ENCODE assay signal across 9 cellular contexts in the genomic region with DNA sequence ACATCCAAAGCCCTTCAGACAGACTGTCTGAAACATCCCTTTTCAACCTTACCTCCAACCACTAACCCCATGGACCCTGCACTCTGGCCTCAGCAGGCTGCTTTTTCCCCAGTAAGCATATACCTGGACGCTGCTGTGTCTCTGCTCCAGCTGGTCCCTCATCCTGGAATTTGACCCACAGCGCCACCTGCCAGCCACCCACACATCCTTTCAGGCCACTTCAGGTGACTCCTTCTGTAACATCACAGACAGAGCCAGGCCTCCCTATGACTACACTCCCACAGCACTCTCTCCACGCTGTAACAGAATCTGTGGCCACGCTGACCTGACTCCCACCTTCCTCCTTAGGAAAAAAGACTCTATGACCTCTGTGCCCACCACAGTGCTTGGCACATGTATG. TPM values are rescaled to one million over a fixed set of nuclear protein-coding genes. Genes with fewer than 3 reads are reported as not detected.
A peak's percentile ranks its signal among the peaks of the same experiment; 100 is the strongest.
DNase-seq lines count a peak whose midpoint lies in the region; ATAC-seq and TF ChIP-seq lines count a peak whose summit lies in the region.
"Had no signal": no experiment of that assay in that cellular context is flagged by ENCODE, and none has a peak within 500 bp of the region (broad histone marks: within the 10 kb centered on the region; RNA-seq: fewer than 3 reads in every experiment).

No MANE protein-coding gene starts in this region.

- no peak for ATAC-seq in activated CD8-positive, alpha-beta T cell treated with anti-CD3 and anti-CD28 coated beads for 36 hours
- ATAC-seq in GM18907 (IDR thresholded peaks at IDR 0.05; ENCODE audit: unreplicated experiment): no peak

- no peaks in the 10 kb centered on the region for H3K9me3 Mint-ChIP-seq in activated naive CD4-positive, alpha-beta T cell treated with anti-CD3 and anti-CD28 coated beads, Interleukin-2, amount 50 U/mL, for 24 hours
- no peaks in the 10 kb centered on the region for H3K9me3 Mint-ChIP-seq in activated CD8-positive, alpha-beta T cell treated with anti-CD3 and anti-CD28 coated beads for 36 hours
- H3K9me3 Mint-ChIP-seq in type B pancreatic cell: no peaks in the 10 kb centered on the region

- CTCF ChIA-PET in activated CD8-positive, alpha-beta T cell treated with anti-CD3 and anti-CD28 coated beads for 36 hours (lab: Charles Lee): interaction anchor here (1.2 to 1.3 kb wide), 2 partner anchors 15 to 51 kb away, joined by 3 to 4 read pairs; no protein-coding TSS in a partner anchor

- peaks cover 3% of the 10 kb centered on the region for H3K36me3 Mint-ChIP-seq in activated naive CD4-positive, alpha-beta T cell treated with anti-CD3 and anti-CD28 coated beads, Interleukin-2, amount 50 U/mL, for 24 hours
- peaks cover 75% of the 10 kb centered on the region for H3K36me3 Mint-ChIP-seq in activated CD8-positive, alpha-beta T cell treated with anti-CD3 and anti-CD28 coated beads for 36 hours (ENCODE audit: low read depth)
- H3K36me3 Mint-ChIP-seq in type B pancreatic cell: peaks cover 33% of the 10 kb centered on the region

- H3K4me3 Mint-ChIP-seq in activated naive CD4-positive, alpha-beta T cell treated with anti-CD3 and anti-CD28 coated beads, Interleukin-2, amount 50 U/mL, for 24 hours: peak overlapping the region; percentile 13
- H3K4me3 Mint-ChIP-seq in activated CD8-positive, alpha-beta T cell treated with anti-CD3 and anti-CD28 coated beads for 36 hours: peak overlapping the region; percentile 88
- peak overlapping the region; percentile 7 for H3K4me3 Mint-ChIP-seq in type B pancreatic cell

- TF ChIP-seq CTCF in activated CD8-positive, alpha-beta T cell treated with anti-CD3 and anti-CD28 coated beads for 36 hours (IDR thresholded peaks at IDR 0.05): no peak
- TF ChIP-seq CTCF in type B pancreatic cell (conservative IDR thresholded peaks at IDR 0.05): peak; percentile 36

- peak overlapping the region; percentile 77 for H3K27ac Mint-ChIP-seq in activated naive CD4-positive, alpha-beta T cell treated with anti-CD3 and anti-CD28 coated beads, Interleukin-2, amount 50 U/mL, for 24 hours
- peak overlapping the region; percentile 72 for H3K27ac Mint-ChIP-seq in activated CD8-positive, alpha-beta T cell treated with anti-CD3 and anti-CD28 coated beads for 36 hours
- peak overlapping the region; percentile 56 for H3K27ac Mint-ChIP-seq in type B pancreatic cell

- POLR2A ChIA-PET in activated CD8-positive, alpha-beta T cell treated with anti-CD3 and anti-CD28 coated beads for 36 hours (lab: Charles Lee): interaction anchor here (5.2 kb wide), 1 partner anchor 32 kb away, joined by 30 read pairs; no protein-coding TSS in a partner anchor

- DNase-seq in activated naive CD4-positive, alpha-beta T cell treated with Interleukin-2 at 50 U/mL for 16 hours: no peak
- no peak for DNase-seq in activated CD8-positive, alpha-beta T cell treated with anti-CD3 and anti-CD28 coated beads for 36 hours
- DNase-seq in iPS-NIHi11 (ENCODE audit: low spot score) (peak; percentile 58), type B pancreatic cell (ENCODE audit: extremely low spot score, unreplicated experiment) (no peak), HPDE6-E6E7 (ENCODE audit: extremely low spot score) (no peak), CD1c-positive myeloid dendritic cell (ENCODE audit: extremely low spot score) (no peak)
- DNase-seq: cerebellar nuclear complex had no signal

- intact Hi-C loops in activated CD8-positive, alpha-beta T cell treated with anti-CD3 and anti-CD28 coated beads for 36 hours (cut with micrococcal nuclease): no loop called here

- H3K4me1 Mint-ChIP-seq in activated naive CD4-positive, alpha-beta T cell treated with anti-CD3 and anti-CD28 coated beads, Interleukin-2, amount 50 U/mL, for 24 hours: peaks cover 77% of the 10 kb centered on the region
- H3K4me1 Mint-ChIP-seq in activated CD8-positive, alpha-beta T cell treated with anti-CD3 and anti-CD28 coated beads for 36 hours (ENCODE audit: low read depth): peaks cover 72% of the 10 kb centered on the region
- peaks cover 53% of the 10 kb centered on the region for H3K4me1 Mint-ChIP-seq in type B pancreatic cell (ENCODE audit: unreplicated experiment)

- no peaks in the 10 kb centered on the region for H3K27me3 Mint-ChIP-seq in activated naive CD4-positive, alpha-beta T cell treated with anti-CD3 and anti-CD28 coated beads, Interleukin-2, amount 50 U/mL, for 24 hours
- H3K27me3 Mint-ChIP-seq in activated CD8-positive, alpha-beta T cell treated with anti-CD3 and anti-CD28 coated beads for 36 hours: no peaks in the 10 kb centered on the region
- no peaks in the 10 kb centered on the region for H3K27me3 Mint-ChIP-seq in type B pancreatic cell

RNA-seq across cellular contexts. Expression of gene MGAT1, which starts 3.4 kb away (rescaled TPM):
- total RNA-seq in activated CD8-positive, alpha-beta T cell treated with anti-CD3 and anti-CD28 coated beads for 36 hours: 100 to 1,000 TPM; 161 to 171 TPM
- total RNA-seq in type B pancreatic cell (ENCODE audit: low replicate concordance): 74.8 and 93.4 TPM in 2 replicates

RNA-seq across cellular contexts. Expression of gene OR2Y1, which starts 59.3 kb away (rescaled TPM):
- not detected for total RNA-seq in activated CD8-positive, alpha-beta T cell treated with anti-CD3 and anti-CD28 coated beads for 36 hours
- not detected in 2 replicates for total RNA-seq in type B pancreatic cell (ENCODE audit: low replicate concordance)

Comparison
In these comparisons a context has a peak if more than half of its experiments do, and no peak if none do; other contexts are left out.
1. H3K4me3 Mint-ChIP-seq: peak in every context shown above with its lines; median percentile 88 in activated CD8-positive, alpha-beta T cell treated with anti-CD3 and anti-CD28 coated beads for 36 hours; 13 in activated naive CD4-positive, alpha-beta T cell treated with anti-CD3 and anti-CD28 coated beads, Interleukin-2, amount 50 U/mL, for 24 hours; 7 in type B pancreatic cell.